ENCODE assay signal across 12 cellular contexts in genomic region chr1:2135866-2136265, GRCh38. TPM values are rescaled to one million over a fixed set of nuclear protein-coding genes. Genes with fewer than 3 reads are reported as not detected.
DNase-seq lines count a peak whose midpoint lies in the region; ATAC-seq and TF ChIP-seq lines count a peak whose summit lies in the region.
"Had no signal": no experiment of that assay in that cellular context is flagged by ENCODE, and none has a peak within 500 bp of the region (broad histone marks: within the 10 kb centered on the region; RNA-seq: fewer than 3 reads in every experiment).

No MANE protein-coding gene starts in this region.

- H3K27me3 ChIP-seq in esophagus squamous epithelium, result no peaks in the 10 kb centered on the region
- H3K27me3 ChIP-seq in effector memory CD4-positive, alpha-beta T cell (replicated peaks; ENCODE audit: control insufficient read depth, insufficient read depth, low read length, poor library complexity, severe bottlenecking), result no peaks in the 10 kb centered on the region
- H3K27me3 ChIP-seq: thyroid gland had no signal

- H3K4me1 Mint-ChIP-seq in natural killer cell (peaks cover 12 to 13% of the 10 kb centered on the region in 2 donors), nephron progenitor cell (peaks cover 78% of the 10 kb centered on the region)
- peaks cover 5 to 8% of the 10 kb centered on the region in 2 donors for H3K4me1 Mint-ChIP-seq in natural killer cell treated with Interleukin-12 subunit alpha and Interleukin-12 subunit beta and Interleukin-15 and Interleukin-18, amount 100 ng/mL, for 72 hours (ENCODE audit: low read depth in 2 of 2)
- peaks cover 29% of the 10 kb centered on the region for H3K4me1 Mint-ChIP-seq in activated CD8-positive, alpha-beta T cell treated with anti-CD3 and anti-CD28 coated beads for 36 hours (ENCODE audit: low read depth)

- peak overlapping the region; percentile 28 for H3K4me3 Mint-ChIP-seq in natural killer cell
- H3K4me3 Mint-ChIP-seq in natural killer cell treated with Interleukin-12 subunit alpha and Interleukin-12 subunit beta and Interleukin-15 and Interleukin-18, amount 100 ng/mL, for 72 hours, result no peak overlapping the region
- peak overlapping the region; percentile 24 for H3K4me3 Mint-ChIP-seq in nephron progenitor cell
- no peak overlapping the region for H3K4me3 Mint-ChIP-seq in activated CD8-positive, alpha-beta T cell treated with anti-CD3 and anti-CD28 coated beads for 36 hours

- DNase-seq in natural killer cell (no peak), esophagus squamous epithelium (lab: John Stamatoyannopoulos, UW) (no peak), nephron progenitor cell (no peak)
- no peak for DNase-seq in natural killer cell treated with Interleukin-12 subunit alpha and Interleukin-12 subunit beta and Interleukin-15 and Interleukin-18, amount 100 ng/mL, for 72 hours (ENCODE audit: low spot score)
- DNase-seq in activated CD8-positive, alpha-beta T cell treated with anti-CD3 and anti-CD28 coated beads for 36 hours, result no peak
- DNase-seq in effector memory CD4-positive, alpha-beta T cell, result no peak
- DNase-seq: NCI-H2171, RPMI8226 had no signal

- H3K36me3 ChIP-seq in esophagus squamous epithelium, result peaks cover 0 to 15% (median 0%) of the 10 kb centered on the region in 3 donors
- no peaks in the 10 kb centered on the region for H3K36me3 ChIP-seq in effector memory CD4-positive, alpha-beta T cell (ENCODE audit: control insufficient read depth, insufficient read depth, low read length)
- H3K36me3 ChIP-seq: thyroid gland had no signal

- peaks cover 11 to 36% (median 12%) of the 10 kb centered on the region in 3 donors for H3K4me1 ChIP-seq in esophagus squamous epithelium
- peaks cover 16% of the 10 kb centered on the region for H3K4me1 ChIP-seq in effector memory CD4-positive, alpha-beta T cell (ENCODE audit: control insufficient read depth, insufficient read depth, low read length, poor library complexity, severe bottlenecking)

- H3K27ac Mint-ChIP-seq in natural killer cell, result peak overlapping the region in 1 of 2 donors; percentile 27
- no peak overlapping the region for H3K27ac Mint-ChIP-seq in natural killer cell treated with Interleukin-12 subunit alpha and Interleukin-12 subunit beta and Interleukin-15 and Interleukin-18, amount 100 ng/mL, for 72 hours
- no peak overlapping the region for H3K27ac Mint-ChIP-seq in nephron progenitor cell
- no peak overlapping the region for H3K27ac Mint-ChIP-seq in activated CD8-positive, alpha-beta T cell treated with anti-CD3 and anti-CD28 coated beads for 36 hours

- H3K9me3 Mint-ChIP-seq in natural killer cell, result no peaks in the 10 kb centered on the region
- no peaks in the 10 kb centered on the region for H3K9me3 Mint-ChIP-seq in natural killer cell treated with Interleukin-12 subunit alpha and Interleukin-12 subunit beta and Interleukin-15 and Interleukin-18, amount 100 ng/mL, for 72 hours
- H3K9me3 Mint-ChIP-seq in nephron progenitor cell, result no peaks in the 10 kb centered on the region
- no peaks in the 10 kb centered on the region for H3K9me3 Mint-ChIP-seq in activated CD8-positive, alpha-beta T cell treated with anti-CD3 and anti-CD28 coated beads for 36 hours

- peak overlapping the region in 3 of 4 donors; percentile 46 to 93 (median 71) for H3K27ac ChIP-seq in esophagus squamous epithelium
- H3K27ac ChIP-seq in effector memory CD4-positive, alpha-beta T cell (ENCODE audit: insufficient read depth, low read length, poor library complexity, severe bottlenecking), result no peak overlapping the region

- TF ChIP-seq CTCF in natural killer cell (IDR thresholded peaks at IDR 0.05) (no peak), esophagus squamous epithelium (IDR thresholded peaks at IDR 0.05) (no peak), nephron progenitor cell (IDR thresholded peaks at IDR 0.05) (no peak)
- no peak for TF ChIP-seq CTCF in activated CD8-positive, alpha-beta T cell treated with anti-CD3 and anti-CD28 coated beads for 36 hours (IDR thresholded peaks at IDR 0.05)

- intact Hi-C loops in natural killer cell (cut with micrococcal nuclease) (no loop called here), esophagus squamous epithelium (cut with DNase I) (no loop called here)
- intact Hi-C loops in activated CD8-positive, alpha-beta T cell treated with anti-CD3 and anti-CD28 coated beads for 36 hours (cut with micrococcal nuclease), result no loop called here

- H3K9me3 ChIP-seq in esophagus squamous epithelium, result no peaks in the 10 kb centered on the region
- no peaks in the 10 kb centered on the region for H3K9me3 ChIP-seq in effector memory CD4-positive, alpha-beta T cell (ENCODE audit: control insufficient read depth, low read length)
- H3K9me3 ChIP-seq: thyroid gland had no signal

- H3K27me3 Mint-ChIP-seq in natural killer cell (ENCODE audit: low read depth in 2 of 2), result no peaks in the 10 kb centered on the region
- no peaks in the 10 kb centered on the region for H3K27me3 Mint-ChIP-seq in natural killer cell treated with Interleukin-12 subunit alpha and Interleukin-12 subunit beta and Interleukin-15 and Interleukin-18, amount 100 ng/mL, for 72 hours
- peaks cover 3% of the 10 kb centered on the region for H3K27me3 Mint-ChIP-seq in nephron progenitor cell (ENCODE audit: low read depth, poor library complexity)
- H3K27me3 Mint-ChIP-seq in activated CD8-positive, alpha-beta T cell treated with anti-CD3 and anti-CD28 coated beads for 36 hours, result no peaks in the 10 kb centered on the region

- H3K36me3 Mint-ChIP-seq in natural killer cell (no peaks in the 10 kb centered on the region), nephron progenitor cell (ENCODE audit: low read depth) (no peaks in the 10 kb centered on the region)
- no peaks in the 10 kb centered on the region for H3K36me3 Mint-ChIP-seq in natural killer cell treated with Interleukin-12 subunit alpha and Interleukin-12 subunit beta and Interleukin-15 and Interleukin-18, amount 100 ng/mL, for 72 hours
- no peaks in the 10 kb centered on the region for H3K36me3 Mint-ChIP-seq in activated CD8-positive, alpha-beta T cell treated with anti-CD3 and anti-CD28 coated beads for 36 hours (ENCODE audit: low read depth)

- POLR2A ChIA-PET in activated CD8-positive, alpha-beta T cell treated with anti-CD3 and anti-CD28 coated beads for 36 hours (lab: Charles Lee), result no interaction called here

- ATAC-seq in natural killer cell (no peak), GM18858 (IDR thresholded peaks at IDR 0.05; ENCODE audit: unreplicated experiment) (no peak), GM19023 (IDR thresholded peaks at IDR 0.05; ENCODE audit: unreplicated experiment) (no peak)
- ATAC-seq in natural killer cell treated with Interleukin-12 subunit alpha and Interleukin-12 subunit beta and Interleukin-15 and Interleukin-18, amount 100 ng/mL, for 72 hours, result no peak
- no peak for ATAC-seq in activated CD8-positive, alpha-beta T cell treated with anti-CD3 and anti-CD28 coated beads for 36 hours
- ATAC-seq: left colon had no signal

- WGBS in esophagus squamous epithelium, 2 donors, result 87 to 88% methylated on average over 3 to 8 of the region's 9 CpGs

- no peak for TF ChIP-seq POLR2A in esophagus squamous epithelium (IDR thresholded peaks at IDR 0.05)

- CTCF ChIA-PET in activated CD8-positive, alpha-beta T cell treated with anti-CD3 and anti-CD28 coated beads for 36 hours (lab: Charles Lee), result interaction anchor here (1.1 to 1.6 kb wide), 2 partner anchors 39 to 59 kb away, joined by 3 to 4 read pairs; partner anchors contain the start of gene FAAP20

- no peak overlapping the region for H3K4me3 ChIP-seq in esophagus squamous epithelium
- no peak overlapping the region for H3K4me3 ChIP-seq in effector memory CD4-positive, alpha-beta T cell (ENCODE audit: insufficient read depth, low read depth, low read length, poor library complexity, severe bottlenecking)
- H3K4me3 ChIP-seq: thyroid gland had no signal

RNA-seq across cellular contexts. Expression of gene FAAP20, which starts 58.7 kb away (rescaled TPM):
- total RNA-seq in natural killer cell, result 10 to 100 TPM; 40.3 to 53.0 (median 43.3) TPM
- total RNA-seq in natural killer cell treated with Interleukin-12 subunit alpha and Interleukin-12 subunit beta and Interleukin-15 and Interleukin-18, amount 100 ng/mL, for 72 hours, result 10 to 100 TPM; 43.4 to 61.8 TPM
- total RNA-seq in esophagus squamous epithelium, result 10 to 100 TPM in 3 of 4 donors, 1 to 10 TPM in 1; 8.6 to 22.5 (median 18.1) TPM
- 10 to 100 TPM; 64.7 to 71.7 TPM for total RNA-seq in activated CD8-positive, alpha-beta T cell treated with anti-CD3 and anti-CD28 coated beads for 36 hours

Comparison
In these comparisons a context has a peak if more than half of its experiments do, and no peak if none do; other contexts are left out.
1. H3K4me3 Mint-ChIP-seq: peak in natural killer cell (single experiment) and nephron progenitor cell (single experiment); none in natural killer cell treated with Interleukin-12 subunit alpha and Interleukin-12 subunit beta and Interleukin-15 and Interleukin-18, amount 100 ng/mL, for 72 hours (single experiment) and activated CD8-positive, alpha-beta T cell treated with anti-CD3 and anti-CD28 coated beads for 36 hours (single experiment).